ENCODE assay signal across 8 cellular contexts in genomic region chr13:52665325-52665724, GRCh38. TPM values are rescaled to one million over a fixed set of nuclear protein-coding genes. Genes with fewer than 3 reads are reported as not detected.
A peak's percentile ranks its signal among the peaks of the same experiment; 100 is the strongest.
DNase-seq lines count a peak whose midpoint lies in the region; ATAC-seq and TF ChIP-seq lines count a peak whose summit lies in the region.

No MANE protein-coding gene starts in this region.

- no peaks in the 10 kb centered on the region for H3K9me3 ChIP-seq in CD4-positive, CD25-positive, alpha-beta regulatory T cell (ENCODE audit: control insufficient read depth in 2 of 2, low read length in 2 of 2)
- H3K9me3 ChIP-seq in HEK293 (ENCODE audit: control insufficient read depth, insufficient read depth, low read depth, low read length) (no peaks in the 10 kb centered on the region), left lung (no peaks in the 10 kb centered on the region)
- H3K9me3 ChIP-seq in effector memory CD4-positive, alpha-beta T cell (ENCODE audit: control insufficient read depth, low read length) = no peaks in the 10 kb centered on the region

- H3K27me3 ChIP-seq in CD4-positive, CD25-positive, alpha-beta regulatory T cell (ENCODE audit: control insufficient read depth, insufficient read depth, low read length) = no peaks in the 10 kb centered on the region
- no peaks in the 10 kb centered on the region for H3K27me3 ChIP-seq in left lung
- no peaks in the 10 kb centered on the region for H3K27me3 ChIP-seq in effector memory CD4-positive, alpha-beta T cell (replicated peaks; ENCODE audit: control insufficient read depth, insufficient read depth, low read length, poor library complexity, severe bottlenecking)

- peak; percentile 24 to 37 for ATAC-seq in CD4-positive, CD25-positive, alpha-beta regulatory T cell (ENCODE audit: low read depth in 2 of 2)
- ATAC-seq in left lung (no peak), GM18873 (IDR thresholded peaks at IDR 0.05; ENCODE audit: low FRiP score, unreplicated experiment) (no peak)

- TF ChIP-seq CTCF in HEK293 (tag by site-specific recombination; IDR thresholded peaks at IDR 0.05) = no peak
- peak; percentile 76 for TF ChIP-seq CTCF in VCaP (conservative IDR thresholded peaks at IDR 0.05)
- TF ChIP-seq CTCF in left lung (IDR thresholded peaks at IDR 0.05) = peak; percentile 16 to 24

- CTCF ChIA-PET in HEK293 (lab: Yijun Ruan, JAX) = interaction anchor here (0.6 to 2.9 kb wide), 16 partner anchors 8 to 536 kb away, joined by 3 to 26 read pairs (median 4); partner anchors contain the start of gene SUGT1

- no peak overlapping the region for H3K27ac Mint-ChIP-seq in CD4-positive, CD25-positive, alpha-beta regulatory T cell

- no peaks in the 10 kb centered on the region for H3K27me3 Mint-ChIP-seq in CD4-positive, CD25-positive, alpha-beta regulatory T cell

- POLR2A ChIA-PET in HEK293 (lab: Yijun Ruan, JAX) = interaction anchor here (0.6 to 1.4 kb wide), 2 partner anchors 13 to 209 kb away, joined by 3 to 9 read pairs; partner anchors contain the start of gene SUGT1

- H3K4me1 Mint-ChIP-seq in CD4-positive, CD25-positive, alpha-beta regulatory T cell = peaks cover 9 to 17% (median 13%) of the 10 kb centered on the region in 4 donors

- H3K9me3 Mint-ChIP-seq in CD4-positive, CD25-positive, alpha-beta regulatory T cell = no peaks in the 10 kb centered on the region

- H3K4me3 Mint-ChIP-seq in CD4-positive, CD25-positive, alpha-beta regulatory T cell = no peak overlapping the region

- no peaks in the 10 kb centered on the region for H3K4me1 ChIP-seq in CD4-positive, CD25-positive, alpha-beta regulatory T cell (ENCODE audit: control insufficient read depth, insufficient read depth, low read length, poor library complexity, severe bottlenecking)
- no peaks in the 10 kb centered on the region for H3K4me1 ChIP-seq in HEK293 (ENCODE audit: control insufficient read depth, insufficient read depth, low read length)
- H3K4me1 ChIP-seq in left lung = no peaks in the 10 kb centered on the region
- H3K4me1 ChIP-seq in effector memory CD4-positive, alpha-beta T cell (ENCODE audit: control insufficient read depth, insufficient read depth, low read length, poor library complexity, severe bottlenecking) = no peaks in the 10 kb centered on the region

- intact Hi-C loops in left lung (cut with DNase I) = no loop called here

- peak overlapping the region; percentile 39 for H3K27ac ChIP-seq in CD4-positive, CD25-positive, alpha-beta regulatory T cell (ENCODE audit: insufficient read depth, low read length, poor library complexity, severe bottlenecking)
- H3K27ac ChIP-seq in HEK293 (ENCODE audit: extremely low read depth, low read depth, low read length) (no peak overlapping the region), VCaP (no peak overlapping the region), left lung (no peak overlapping the region)
- H3K27ac ChIP-seq in effector memory CD4-positive, alpha-beta T cell (ENCODE audit: insufficient read depth, low read length, poor library complexity, severe bottlenecking) = no peak overlapping the region

- H3K4me3 ChIP-seq in CD4-positive, CD25-positive, alpha-beta regulatory T cell (ENCODE audit: low read depth, low read length) = no peak overlapping the region
- H3K4me3 ChIP-seq in HEK293 (ENCODE audit: low read depth, low read length) (no peak overlapping the region), left lung (no peak overlapping the region)
- no peak overlapping the region for H3K4me3 ChIP-seq in effector memory CD4-positive, alpha-beta T cell (ENCODE audit: insufficient read depth, low read depth, low read length, poor library complexity, severe bottlenecking)

- H3K36me3 Mint-ChIP-seq in CD4-positive, CD25-positive, alpha-beta regulatory T cell = peaks cover 27% of the 10 kb centered on the region

- DNase-seq in CD4-positive, CD25-positive, alpha-beta regulatory T cell = peak in 2 of 3 donors; percentile 35 to 42
- DNase-seq in left lung (no peak), NOMO-1 treated with DMSO at 0.1 percent for 48 hours (lab: John Stamatoyannopoulos, UW; ENCODE audit: unreplicated experiment) (no peak), ecto neural progenitor cell (ENCODE audit: low spot score) (no peak)
- DNase-seq in effector memory CD4-positive, alpha-beta T cell = no peak

- peaks cover 78% of the 10 kb centered on the region for H3K36me3 ChIP-seq in CD4-positive, CD25-positive, alpha-beta regulatory T cell (ENCODE audit: control insufficient read depth, insufficient read depth, low read length)
- H3K36me3 ChIP-seq in HEK293 (ENCODE audit: control insufficient read depth in 2 of 2, insufficient read depth in 1 of 2, low read length in 2 of 2) (peaks cover 25 to 75% of the 10 kb centered on the region in 2 experiments), left lung (peaks cover 0 to 93% of the 10 kb centered on the region in 2 donors)
- peaks cover 55% of the 10 kb centered on the region for H3K36me3 ChIP-seq in effector memory CD4-positive, alpha-beta T cell (ENCODE audit: control insufficient read depth, insufficient read depth, low read length)

TF ChIP-seq in HEK293, 187 proteins besides CTCF, POLR2A, EP300 and RAD21:
- no peak for TF ChIP-seq GLI4 (tag by site-specific recombination; IDR thresholded peaks at IDR 0.05)
- TF ChIP-seq ZNF654 (tag by site-specific recombination; IDR thresholded peaks at IDR 0.05; ENCODE audit: low read depth) = peak; percentile 29
- TF ChIP-seq, protein P1, sequence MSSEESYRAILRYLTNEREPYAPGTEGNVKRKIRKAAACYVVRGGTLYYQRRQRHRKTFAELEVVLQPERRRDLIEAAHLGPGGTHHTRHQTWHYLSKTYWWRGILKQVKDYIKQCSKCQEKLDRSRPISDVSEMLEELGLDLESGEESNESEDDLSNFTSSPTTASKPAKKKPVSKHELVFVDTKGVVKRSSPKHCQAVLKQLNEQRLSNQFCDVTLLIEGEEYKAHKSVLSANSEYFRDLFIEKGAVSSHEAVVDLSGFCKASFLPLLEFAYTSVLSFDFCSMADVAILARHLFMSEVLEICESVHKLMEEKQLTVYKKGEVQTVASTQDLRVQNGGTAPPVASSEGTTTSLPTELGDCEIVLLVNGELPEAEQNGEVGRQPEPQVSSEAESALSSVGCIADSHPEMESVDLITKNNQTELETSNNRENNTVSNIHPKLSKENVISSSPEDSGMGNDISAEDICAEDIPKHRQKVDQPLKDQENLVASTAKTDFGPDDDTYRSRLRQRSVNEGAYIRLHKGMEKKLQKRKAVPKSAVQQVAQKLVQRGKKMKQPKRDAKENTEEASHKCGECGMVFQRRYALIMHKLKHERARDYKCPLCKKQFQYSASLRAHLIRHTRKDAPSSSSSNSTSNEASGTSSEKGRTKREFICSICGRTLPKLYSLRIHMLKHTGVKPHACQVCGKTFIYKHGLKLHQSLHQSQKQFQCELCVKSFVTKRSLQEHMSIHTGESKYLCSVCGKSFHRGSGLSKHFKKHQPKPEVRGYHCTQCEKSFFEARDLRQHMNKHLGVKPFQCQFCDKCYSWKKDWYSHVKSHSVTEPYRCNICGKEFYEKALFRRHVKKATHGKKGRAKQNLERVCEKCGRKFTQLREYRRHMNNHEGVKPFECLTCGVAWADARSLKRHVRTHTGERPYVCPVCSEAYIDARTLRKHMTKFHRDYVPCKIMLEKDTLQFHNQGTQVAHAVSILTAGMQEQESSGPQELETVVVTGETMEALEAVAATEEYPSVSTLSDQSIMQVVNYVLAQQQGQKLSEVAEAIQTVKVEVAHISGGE (tag by site-specific recombination; conservative IDR thresholded peaks at IDR 0.05; ENCODE audit: low read depth) = no peak

RNA-seq across cellular contexts. Expression of gene SUGT1, which starts 12.7 kb away (rescaled TPM):
- 32.7 TPM for total RNA-seq in CD4-positive, CD25-positive, alpha-beta regulatory T cell
- polyA plus RNA-seq in CD4-positive, CD25-positive, alpha-beta regulatory T cell = 10 to 100 TPM; 49.5 to 58.6 (median 55.3) TPM
- total RNA-seq in left lung = 10 to 100 TPM; 43.5 to 46.7 TPM

RNA-seq across cellular contexts. Expression of gene HNRNPA1L2, which starts 23.1 kb away (rescaled TPM):
- 12.1 TPM for total RNA-seq in CD4-positive, CD25-positive, alpha-beta regulatory T cell
- 1 to 10 TPM; 7.1 to 8.6 (median 7.4) TPM for polyA plus RNA-seq in CD4-positive, CD25-positive, alpha-beta regulatory T cell
- total RNA-seq in left lung = 1 to 10 TPM; 4.4 to 5.1 TPM

Comparison
In these comparisons a context has a peak if more than half of its experiments do, and no peak if none do; other contexts are left out.
1. ATAC-seq: peak in CD4-positive, CD25-positive, alpha-beta regulatory T cell (2 of 2); none in left lung (single experiment) and GM18873 (single experiment).
2. DNase-seq: peak in CD4-positive, CD25-positive, alpha-beta regulatory T cell (2 of 3); none in left lung (0 of 2), NOMO-1 treated with DMSO at 0.1 percent for 48 hours (single experiment), ecto neural progenitor cell (single experiment) and effector memory CD4-positive, alpha-beta T cell (0 of 3).